ENCODE assay signal across 4 cellular contexts in genomic region chr1:13394761-13395160, GRCh38. TPM values are rescaled to one million over a fixed set of nuclear protein-coding genes. Genes with fewer than 3 reads are reported as not detected.
"Had no signal": no experiment of that assay in that cellular context is flagged by ENCODE, and none has a peak within 500 bp of the region (broad histone marks: within the 10 kb centered on the region; RNA-seq: fewer than 3 reads in every experiment).

No MANE protein-coding gene starts in this region.

RNA-seq across cellular contexts. Expression of gene PRAMEF17, which starts 5.3 kb away (rescaled TPM):
- total RNA-seq: LHCN-M2, M059J, MCF 10A, NCI-H460 had no signal

RNA-seq across cellular contexts. Expression of gene PRAMEF20, which starts 15.5 kb away (rescaled TPM):
- total RNA-seq: LHCN-M2, M059J, MCF 10A had no signal

RNA-seq across cellular contexts. Expression of gene PRAMEF19, which starts 23.0 kb away (rescaled TPM):
- total RNA-seq: LHCN-M2, M059J, MCF 10A, NCI-H460 had no signal

RNA-seq across cellular contexts. Expression of gene PRAMEF14, which starts 47.8 kb away (rescaled TPM):
- total RNA-seq: LHCN-M2, M059J, MCF 10A, NCI-H460 had no signal
